In the genomic region with DNA sequence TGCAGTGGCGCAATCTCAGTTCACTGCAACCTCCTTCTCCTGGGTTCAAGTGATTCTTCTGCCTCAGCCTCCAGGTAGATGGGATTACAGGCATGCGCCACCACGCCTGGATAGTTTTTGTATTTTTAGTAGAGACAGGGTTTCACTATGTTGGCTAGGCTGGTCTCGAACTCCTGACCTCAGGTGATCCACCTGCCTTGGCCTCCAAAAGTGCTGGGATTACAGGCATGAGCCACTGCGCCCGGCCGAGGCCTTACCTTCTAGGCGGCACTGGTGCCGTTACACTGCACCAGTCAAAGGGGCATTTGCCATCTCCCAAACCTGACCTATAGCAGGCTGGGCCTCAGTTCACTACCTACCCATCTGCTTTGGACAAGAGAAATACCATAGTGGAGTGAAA, we compare ENCODE assay signal across 8 cellular contexts. TPM values are rescaled to one million over a fixed set of nuclear protein-coding genes. Genes with fewer than 3 reads are reported as not detected.
A peak's percentile ranks its signal among the peaks of the same experiment; 100 is the strongest.
DNase-seq lines count a peak whose midpoint lies in the region; ATAC-seq and TF ChIP-seq lines count a peak whose summit lies in the region.
"Not testable (repeated sequence)": the region's sequence is repeated elsewhere in the genome, so short reads cannot be mapped to it uniquely, and the experiment has no call there.

No MANE protein-coding gene starts in this region.

- not testable (repeated sequence) for H3K9me3 Mint-ChIP-seq in activated naive CD8-positive, alpha-beta T cell treated with anti-CD3 and anti-CD28 coated beads, Interleukin-2, amount 10 ng/mL, durations not matched to agents 7 days and 5 days

- not testable (repeated sequence) for H3K4me3 Mint-ChIP-seq in activated naive CD8-positive, alpha-beta T cell treated with anti-CD3 and anti-CD28 coated beads, Interleukin-2, amount 10 ng/mL, durations not matched to agents 7 days and 5 days

- DNase-seq in activated naive CD8-positive, alpha-beta T cell treated with anti-CD3 and anti-CD28 coated beads, Interleukin-2, amount 10 ng/mL, durations not matched to agents 7 days and 5 days; coronary artery (ENCODE audit: low spot score); heart right ventricle; lower lobe of right lung; vagina (ENCODE audit: extremely low spot score in 2 of 2): not testable (repeated sequence)
- DNase-seq in suprapubic skin (ENCODE audit: low spot score in 2 of 2) = peak in 1 of 2 donors; percentile 35

- not testable (repeated sequence) for H3K27me3 Mint-ChIP-seq in activated naive CD8-positive, alpha-beta T cell treated with anti-CD3 and anti-CD28 coated beads, Interleukin-2, amount 10 ng/mL, durations not matched to agents 7 days and 5 days

- not testable (repeated sequence) for H3K9ac ChIP-seq in BLaER1

- H3K4me2 ChIP-seq in BLaER1 = peak overlapping the region; percentile 48; the same call in 1 of the 2 replicates

- H3K27ac Mint-ChIP-seq in activated naive CD8-positive, alpha-beta T cell treated with anti-CD3 and anti-CD28 coated beads, Interleukin-2, amount 10 ng/mL, durations not matched to agents 7 days and 5 days = peak overlapping the region; percentile 70

- H3K27ac ChIP-seq in BLaER1 = not testable (repeated sequence)
- H3K27ac ChIP-seq in KOPT-K1 (ENCODE audit: low read depth, low read length, poor library complexity, severe bottlenecking) (peak overlapping the region; percentile 56), coronary artery (peak overlapping the region; percentile 16 to 86), heart right ventricle (peak overlapping the region in 8 of 10 donors; percentile 22 to 71 (median 54)), lower lobe of right lung (peak overlapping the region; percentile 71), suprapubic skin (peak overlapping the region; percentile 47), vagina (peak overlapping the region; percentile 70)

- WGBS in heart right ventricle, 2 donors = 96 to 98% methylated on average over 9 of the region's 9 CpGs
- WGBS in suprapubic skin = 92% methylated on average over 9 of the region's 9 CpGs

- H3K9me3 ChIP-seq in BLaER1; KOPT-K1 (ENCODE audit: insufficient read depth, low read length, poor library complexity, severe bottlenecking); heart right ventricle; lower lobe of right lung; suprapubic skin; vagina: not testable (repeated sequence)

- TF ChIP-seq EP300 in suprapubic skin (IDR thresholded peaks at IDR 0.05) = not testable (repeated sequence)

- H4K20me1 ChIP-seq in BLaER1 = not testable (repeated sequence)

- not testable (repeated sequence) for ATAC-seq in activated naive CD8-positive, alpha-beta T cell treated with anti-CD3 and anti-CD28 coated beads, Interleukin-2, amount 10 ng/mL, durations not matched to agents 7 days and 5 days (ENCODE audit: low read depth); heart right ventricle; lower lobe of right lung

- H3K27me3 ChIP-seq in BLaER1 (peaks cover 100% of the 10 kb centered on the region), heart right ventricle (peaks cover 0 to 29% (median 0%) of the 10 kb centered on the region in 7 donors)
- H3K27me3 ChIP-seq in lower lobe of right lung (ENCODE audit: low read depth); suprapubic skin; vagina: not testable (repeated sequence)

- POLR2A ChIA-PET in activated naive CD8-positive, alpha-beta T cell treated with anti-CD3 and anti-CD28 coated beads, Interleukin-2, amount 10 ng/mL, durations not matched to agents 7 days and 5 days (lab: Charles Lee) = interaction anchor here (0.7 to 2.1 kb wide), 5 partner anchors 9 to 31 kb away, joined by 3 to 12 read pairs (median 4); no protein-coding TSS in a partner anchor

- not testable (repeated sequence) for TF ChIP-seq CTCF in coronary artery (IDR thresholded peaks at IDR 0.05); heart right ventricle (IDR thresholded peaks at IDR 0.05); lower lobe of right lung (IDR thresholded peaks at IDR 0.05); suprapubic skin (IDR thresholded peaks at IDR 0.05); vagina (IDR thresholded peaks at IDR 0.05)

- H3K4me1 ChIP-seq in BLaER1 = peaks cover 32% of the 10 kb centered on the region
- H3K4me1 ChIP-seq in heart right ventricle = peaks cover 3 to 42% (median 26%) of the 10 kb centered on the region in 9 donors
- peaks cover 50% of the 10 kb centered on the region for H3K4me1 ChIP-seq in lower lobe of right lung
- peaks cover 38% of the 10 kb centered on the region for H3K4me1 ChIP-seq in suprapubic skin
- H3K4me1 ChIP-seq in vagina = peaks cover 39% of the 10 kb centered on the region

- TF ChIP-seq POLR2A in suprapubic skin (IDR thresholded peaks at IDR 0.05); vagina (IDR thresholded peaks at IDR 0.05): not testable (repeated sequence)

- intact Hi-C loops in heart right ventricle (cut with DNase I); lower lobe of right lung (cut with DNase I); vagina (cut with DNase I): not testable (repeated sequence)

- H3K36me3 ChIP-seq in BLaER1; KOPT-K1 (ENCODE audit: insufficient read depth, low read length); heart right ventricle; lower lobe of right lung; suprapubic skin; vagina: not testable (repeated sequence)

- not testable (repeated sequence) for H3K4me3 ChIP-seq in BLaER1, coronary artery, heart right ventricle, lower lobe of right lung, suprapubic skin, vagina

- H3K36me3 Mint-ChIP-seq in activated naive CD8-positive, alpha-beta T cell treated with anti-CD3 and anti-CD28 coated beads, Interleukin-2, amount 10 ng/mL, durations not matched to agents 7 days and 5 days = not testable (repeated sequence)

- peaks cover 29% of the 10 kb centered on the region for H3K4me1 Mint-ChIP-seq in activated naive CD8-positive, alpha-beta T cell treated with anti-CD3 and anti-CD28 coated beads, Interleukin-2, amount 10 ng/mL, durations not matched to agents 7 days and 5 days

RNA-seq across cellular contexts. Expression of gene PRPS1, which starts 57.3 kb away (rescaled TPM):
- total RNA-seq in activated naive CD8-positive, alpha-beta T cell treated with anti-CD3 and anti-CD28 coated beads, Interleukin-2, amount 10 ng/mL, durations not matched to agents 7 days and 5 days = 10 to 100 TPM; 62.0 to 69.2 TPM
- total RNA-seq in heart right ventricle (10 to 100 TPM; 19.5 to 31.6 (median 27.5) TPM), lower lobe of right lung (26.9 TPM), suprapubic skin (10 to 100 TPM in 3 of 4 donors, 1 to 10 TPM in 1; 8.2 to 17.5 (median 14.5) TPM), vagina (19.9 TPM)
- polyA plus RNA-seq in heart right ventricle = 10 to 100 TPM in 1 of 2 donors, 1 to 10 TPM in 1; 4.9 to 26.1 TPM
